Comparison of ENCODE assay signal across 15 cellular contexts in the genomic region with DNA sequence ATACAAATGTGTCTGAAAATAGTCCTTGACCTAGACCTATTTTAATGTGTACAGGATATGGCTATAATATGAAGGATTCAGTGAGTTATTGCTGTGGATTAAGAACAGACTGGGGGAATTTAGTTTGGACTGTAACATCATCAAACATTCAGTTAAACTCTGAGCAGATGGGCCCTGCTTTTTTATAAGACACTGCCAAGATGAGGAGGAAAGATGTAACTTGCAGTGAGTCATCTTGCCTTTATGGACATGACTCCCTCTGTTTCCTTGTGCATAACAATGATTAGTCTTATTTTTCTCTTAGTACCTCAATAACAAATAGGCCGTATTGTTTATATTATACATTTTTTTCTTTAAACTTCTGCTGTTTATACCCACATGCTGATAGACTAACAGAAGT. TPM values are rescaled to one million over a fixed set of nuclear protein-coding genes. Genes with fewer than 3 reads are reported as not detected.
A peak's percentile ranks its signal among the peaks of the same experiment; 100 is the strongest.
DNase-seq lines count a peak whose midpoint lies in the region; ATAC-seq and TF ChIP-seq lines count a peak whose summit lies in the region.
"Had no signal": no experiment of that assay in that cellular context is flagged by ENCODE, and none has a peak within 500 bp of the region (broad histone marks: within the 10 kb centered on the region; RNA-seq: fewer than 3 reads in every experiment).

No MANE protein-coding gene starts in this region.

- intact Hi-C loops in PC-3 (cut with micrococcal nuclease) (no loop called here), colonic mucosa (cut with DNase I) (no loop called here), spleen (cut with DNase I; ENCODE audit: low total_unique reads) (no loop called here)

- no peaks in the 10 kb centered on the region for H4K20me1 ChIP-seq in PC-3 (ENCODE audit: low read length)

- no peaks in the 10 kb centered on the region for H3K9me3 ChIP-seq in PC-3 (ENCODE audit: low read length)
- no peaks in the 10 kb centered on the region for H3K9me3 ChIP-seq in colonic mucosa
- H3K9me3 ChIP-seq in spleen, result no peaks in the 10 kb centered on the region
- H3K9me3 ChIP-seq: testis had no signal

- DNase-seq in ELR (ENCODE audit: low read depth), result peak; percentile 87
- peak; percentile 39 for DNase-seq in PC-3
- peak; percentile 42 for DNase-seq in epithelial cell of esophagus (ENCODE audit: low read depth)
- peak; percentile 28 for DNase-seq in non-pigmented ciliary epithelial cell (ENCODE audit: low read depth)
- DNase-seq in colonic mucosa, result no peak
- DNase-seq in NCI-H1092 (lab: John Stamatoyannopoulos, UW), result no peak
- no peak for DNase-seq in spleen
- DNase-seq: activated naive CD4-positive, alpha-beta T cell treated with anti-CD3 and anti-CD28 coated beads, Interleukin-2, amount 10 ng/mL, durations not matched to agents 7 days and 5 days; OCI-M1; testis had no signal

- peak; percentile 96 for ATAC-seq in PC-3
- no peak for ATAC-seq in HG03342 (IDR thresholded peaks at IDR 0.05; ENCODE audit: unreplicated experiment)
- ATAC-seq: HCT116 had no signal

- H3K36me3 ChIP-seq in PC-3 (ENCODE audit: low read depth, low read length) (no peaks in the 10 kb centered on the region), colonic mucosa (no peaks in the 10 kb centered on the region), spleen (no peaks in the 10 kb centered on the region)

- H3K27me3 ChIP-seq in PC-3 (ENCODE audit: low read length) (no peaks in the 10 kb centered on the region), colonic mucosa (no peaks in the 10 kb centered on the region), spleen (replicated peaks in 1 of 7) (no peaks in the 10 kb centered on the region)
- H3K27me3 ChIP-seq: hepatocyte, testis had no signal

- H3K4me3 ChIP-seq in PC-3 (ENCODE audit: low read length) (no peak overlapping the region), epithelial cell of esophagus (ENCODE audit: low read length) (no peak overlapping the region), colonic mucosa (no peak overlapping the region), spleen (no peak overlapping the region)
- H3K4me3 ChIP-seq: hepatocyte, testis had no signal

- H3F3A ChIP-seq in PC-3 (ENCODE audit: low read length, unreplicated experiment), result no peaks in the 10 kb centered on the region

- TF ChIP-seq CTCF in PC-3 (conservative IDR thresholded peaks at IDR 0.05; ENCODE audit: low read depth, low read length) (no peak), epithelial cell of esophagus (IDR thresholded peaks at IDR 0.05; ENCODE audit: insufficient read depth, low read depth, low read length, missing control alignments) (no peak), colonic mucosa (IDR thresholded peaks at IDR 0.05) (no peak), spleen (IDR thresholded peaks at IDR 0.05 in 8 of 11, conservative IDR thresholded peaks at IDR 0.05 in 3 of 11) (no peak)

- H3K4me1 ChIP-seq in PC-3 (ENCODE audit: insufficient read depth, low read length), result no peaks in the 10 kb centered on the region
- H3K4me1 ChIP-seq in colonic mucosa, result no peaks in the 10 kb centered on the region
- peaks cover 0 to 11% (median 0%) of the 10 kb centered on the region in 6 donors for H3K4me1 ChIP-seq in spleen
- H3K4me1 ChIP-seq: testis had no signal

- no peak overlapping the region for H3K9ac ChIP-seq in PC-3 (ENCODE audit: low read length)
- H3K9ac ChIP-seq in colonic mucosa (ENCODE audit: low read depth in 2 of 2, low read length in 2 of 2), result no peak overlapping the region

- H3K9me2 ChIP-seq in PC-3 (replicated peaks; ENCODE audit: low read length), result no peaks in the 10 kb centered on the region

- H2AFZ ChIP-seq in PC-3 (ENCODE audit: low read length), result no peak overlapping the region
- H2AFZ ChIP-seq: hepatocyte had no signal

- 88 to 97% (median 92%) methylated on average over 1 of the region's 1 CpG for WGBS in spleen, 5 donors

- H3K79me2 ChIP-seq in PC-3 (ENCODE audit: low read length), result no peaks in the 10 kb centered on the region
- H3K79me2 ChIP-seq: hepatocyte had no signal

- CTCF ChIA-PET in PC-3 (lab: Charles Lee), result no interaction called here

- H3K27ac ChIP-seq in PC-3 (ENCODE audit: low read length) (peak overlapping the region; percentile 34; the same call in 1 of the 2 replicates), colonic mucosa (no peak overlapping the region), spleen (no peak overlapping the region)
- H3K27ac ChIP-seq: hepatocyte, testis had no signal

- no peak for TF ChIP-seq POLR2A in spleen (IDR thresholded peaks at IDR 0.05)

- no TSS peak for BruUV-seq in PC-3 (replicated peaks; lab: Mats Ljungman, UMichigan)

- POLR2A ChIA-PET in PC-3 (lab: Charles Lee; ENCODE audit: unreplicated experiment), result no interaction called here

- no peak overlapping the region for H3K4me2 ChIP-seq in PC-3 (ENCODE audit: low read length)
- H3K4me2 ChIP-seq: hepatocyte had no signal

RNA-seq across cellular contexts. Expression of a gene that starts 12.2 kb away (rescaled TPM):
- total RNA-seq in PC-3 (2014; rRNA removed) (not detected in 2 replicates), colonic mucosa (not detected), spleen (under 1 TPM in 2 of 7 donors, not detected in 5; 0.10 to 0.11 TPM)
- not detected for polyA plus RNA-seq in spleen
- total RNA-seq: hepatocyte; T-helper 2 cell treated with Interferon-gamma antibody and Interleukin-4, amounts not matched to agents 100 ng/mL and 5 ng/mL, for 36 hours had no signal
- polyA plus RNA-seq: hepatocyte, IgD-negative memory B cell had no signal

RNA-seq across cellular contexts. Expression of a gene that starts 48.9 kb away (rescaled TPM):
- total RNA-seq in PC-3 (2014; rRNA removed), result 12.1 and 14.7 TPM in 2 replicates
- 10 to 100 TPM; 33.3 to 40.9 TPM for total RNA-seq in colonic mucosa
- 10 to 100 TPM; 22.0 to 46.1 (median 36.6) TPM for total RNA-seq in spleen
- 10 to 100 TPM in 1 of 3 donors, 1 to 10 TPM in 2; 8.3 to 13.6 (median 9.7) TPM for polyA plus RNA-seq in spleen

Comparison
In these comparisons a context has a peak if more than half of its experiments do, and no peak if none do; other contexts are left out.
1. DNase-seq: peak in ELR (single experiment), PC-3 (single experiment), epithelial cell of esophagus (single experiment) and non-pigmented ciliary epithelial cell (single experiment); none in colonic mucosa (single experiment), NCI-H1092 (single experiment) and spleen (single experiment).